Comparison of ENCODE assay signal across 17 cellular contexts in the genomic region with DNA sequence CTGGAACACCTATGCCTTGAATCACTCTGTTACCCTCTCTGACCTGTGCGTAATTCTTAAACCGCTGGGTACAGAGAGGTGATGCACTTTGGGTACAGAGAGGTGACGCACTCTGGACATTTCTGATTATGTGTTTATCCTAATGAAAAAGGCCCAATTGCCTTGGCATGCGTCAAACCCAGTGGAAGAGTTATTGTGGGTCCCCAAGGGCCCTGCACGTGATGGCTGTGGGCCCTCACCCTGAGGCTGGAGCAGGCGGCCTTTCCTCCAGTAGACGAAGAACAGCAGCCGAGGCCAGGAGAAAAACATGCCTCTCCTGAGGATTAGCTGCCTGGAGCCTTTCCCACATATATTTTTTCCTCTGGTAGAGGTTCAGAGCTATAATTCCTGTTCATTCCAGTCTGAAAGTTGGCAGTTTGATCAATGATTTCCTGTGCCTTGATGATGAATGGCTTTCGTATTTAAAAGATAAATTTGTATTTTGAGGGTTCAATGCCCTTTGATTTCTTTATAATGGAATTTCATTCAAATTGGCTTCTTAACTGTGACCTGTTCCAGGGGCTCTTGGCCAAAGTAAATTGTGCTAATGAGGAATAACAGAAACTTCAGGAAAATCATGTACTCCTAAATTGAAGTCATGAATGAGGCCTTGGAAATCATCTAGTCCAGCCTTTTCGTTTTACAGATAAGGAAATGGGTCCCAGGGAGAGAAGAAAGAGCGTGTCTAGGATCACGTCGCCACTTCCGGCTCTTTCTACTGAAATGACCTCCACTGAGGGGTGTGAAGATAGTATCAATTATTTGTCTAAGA. TPM values are rescaled to one million over a fixed set of nuclear protein-coding genes. Genes with fewer than 3 reads are reported as not detected.
DNase-seq lines count a peak whose midpoint lies in the region; ATAC-seq and TF ChIP-seq lines count a peak whose summit lies in the region.
"Had no signal": no experiment of that assay in that cellular context is flagged by ENCODE, and none has a peak within 500 bp of the region (broad histone marks: within the 10 kb centered on the region; RNA-seq: fewer than 3 reads in every experiment).

No MANE protein-coding gene starts in this region.

- TF ChIP-seq POLR2A in prostate gland (IDR thresholded peaks at IDR 0.05): no peak

- ATAC-seq in GM19324 (IDR thresholded peaks at IDR 0.05; ENCODE audit: low FRiP score, unreplicated experiment): no peak
- ATAC-seq: esophagus mucosa, mucosa of descending colon had no signal

- no peak overlapping the region for H3K4me3 ChIP-seq in prostate gland
- H3K4me3 ChIP-seq: mucosa of descending colon had no signal

- peak overlapping the region; percentile 21; the same call in 1 of the 2 replicates for H3K27ac ChIP-seq in C4-2B
- peak overlapping the region; percentile 4 for H3K27ac ChIP-seq in prostate gland

- H3K9me3 ChIP-seq in prostate gland: no peaks in the 10 kb centered on the region
- H3K9me3 ChIP-seq: mucosa of descending colon had no signal

- intact Hi-C loops in prostate gland (cut with DNase I): no loop called here

- no peaks in the 10 kb centered on the region for H3K27me3 ChIP-seq in prostate gland (replicated peaks; ENCODE audit: insufficient read depth)

- peak; percentile 90 for DNase-seq in dermis blood vessel endothelial cell
- peak; percentile 69 for DNase-seq in left kidney (ENCODE audit: low read depth, low spot score)
- DNase-seq in prostate gland (ENCODE audit: low spot score): no peak
- no peak for DNase-seq in activated naive CD4-positive, alpha-beta T cell treated with anti-CD3 and anti-CD28 coated beads, Interleukin-2, amount 50 U/mL, for 16 hours
- DNase-seq in middle frontal gyrus (ENCODE audit: extremely low spot score, low spot score): no peak
- DNase-seq in AG20443 (ENCODE audit: low spot score): no peak
- DNase-seq: ACHN; activated CD4-positive, alpha-beta T cell treated with anti-CD3 and anti-CD28 coated beads for 48 hours; activated naive CD8-positive, alpha-beta T cell treated with anti-CD3 and anti-CD28 coated beads, Interleukin-2, amount 10 ng/mL, durations not matched to agents 7 days and 5 days; CD8-positive, alpha-beta memory T cell; mucosa of descending colon; NCI-H1930; NCI-H748 treated with DMSO at 0.1 percent for 48 hours; stimulated activated CD4-positive, alpha-beta T cell treated with anti-CD3 and anti-CD28 coated beads, Interleukin-4, amount 100 ng/mL, for 4 hours had no signal

- WGBS in prostate gland: 44% methylated on average over 14 of the region's 14 CpGs

- no peak for TF ChIP-seq CTCF in C4-2B (conservative IDR thresholded peaks at IDR 0.05)
- no peak for TF ChIP-seq CTCF in prostate gland (IDR thresholded peaks at IDR 0.05)

- no peaks in the 10 kb centered on the region for H3K4me1 ChIP-seq in prostate gland (replicated peaks)

- H3K36me3 ChIP-seq in prostate gland: no peaks in the 10 kb centered on the region

RNA-seq across cellular contexts. Expression of a gene that starts 22.8 kb away (rescaled TPM):
- total RNA-seq in dermis blood vessel endothelial cell (10.7 and 15.7 TPM in 2 replicates), prostate gland (10 to 100 TPM; 11.1 to 14.0 TPM)

RNA-seq across cellular contexts. Expression of a gene that starts 51.5 kb away (rescaled TPM):
- total RNA-seq in dermis blood vessel endothelial cell (1,458 and 1,664 TPM in 2 replicates), prostate gland (1,000 to 10,000 TPM in 1 of 2 donors, 100 to 1,000 TPM in 1; 934 to 2,048 TPM)

Comparison
In these comparisons a context has a peak if more than half of its experiments do, and no peak if none do; other contexts are left out.
1. DNase-seq: peak in dermis blood vessel endothelial cell (single experiment) and left kidney (single experiment); none in prostate gland (single experiment), activated naive CD4-positive, alpha-beta T cell treated with anti-CD3 and anti-CD28 coated beads, Interleukin-2, amount 50 U/mL, for 16 hours (single experiment), middle frontal gyrus (single experiment) and AG20443 (single experiment).